Comparison of ENCODE assay signal across 14 cellular contexts in genomic region chr12:44465139-44465538, GRCh38.
A peak's percentile ranks its signal among the peaks of the same experiment; 100 is the strongest.
DNase-seq lines count a peak whose midpoint lies in the region; TF ChIP-seq lines count a peak whose summit lies in the region.
"Had no signal": no experiment of that assay in that cellular context is flagged by ENCODE, and none has a peak within 500 bp of the region (broad histone marks: within the 10 kb centered on the region; RNA-seq: fewer than 3 reads in every experiment).

No MANE protein-coding gene starts in this region.

- POLR2A ChIA-PET in A673 (lab: Charles Lee; ENCODE audit: low non-redundant PET): no interaction called here

- H3K27me3 ChIP-seq in A673 (replicated peaks; ENCODE audit: insufficient read depth, low read depth, low read length, poor library complexity) (no peaks in the 10 kb centered on the region), GM06990 (replicated peaks; ENCODE audit: control insufficient read depth, insufficient read depth, low read length) (no peaks in the 10 kb centered on the region), endodermal cell (ENCODE audit: control insufficient read depth, insufficient read depth, low read length, poor library complexity, severe bottlenecking) (no peaks in the 10 kb centered on the region), ovary (no peaks in the 10 kb centered on the region)
- H3K27me3 ChIP-seq: BLaER1 treated with 17β-estradiol and CSF1 and Interleukin-3, amounts not matched to agents 10 nM and 100 nM; body of pancreas had no signal

- no peak for TF ChIP-seq EP300 in ovary (IDR thresholded peaks at IDR 0.05)

- H3K27me3 Mint-ChIP-seq in endodermal cell (ENCODE audit: insufficient read depth): peaks cover 1% of the 10 kb centered on the region
- H3K27me3 Mint-ChIP-seq: IgD-negative memory B cell had no signal

- H3K9me3 ChIP-seq in A673 (ENCODE audit: low read depth, low read length, poor library complexity, severe bottlenecking) (no peaks in the 10 kb centered on the region), endodermal cell (ENCODE audit: control insufficient read depth, low read length) (peaks cover 15% of the 10 kb centered on the region), ovary (no peaks in the 10 kb centered on the region)
- H3K9me3 ChIP-seq: body of pancreas had no signal

- H3K4me1 ChIP-seq in A673 (ENCODE audit: insufficient read depth, low read length, poor library complexity, severe bottlenecking) (no peaks in the 10 kb centered on the region), endodermal cell (ENCODE audit: control insufficient read depth, insufficient read depth, low read length) (no peaks in the 10 kb centered on the region), ovary (ENCODE audit: insufficient read depth) (no peaks in the 10 kb centered on the region)
- H3K4me1 ChIP-seq: BLaER1 treated with 17β-estradiol and CSF1 and Interleukin-3, amounts not matched to agents 10 nM and 100 nM; body of pancreas had no signal

- DNase-seq in A673 (ENCODE audit: low spot score) (peak; percentile 32), GM06990 (ENCODE audit: extremely low read depth, insufficient read length) (no peak), NCI-H69 (lab: John Stamatoyannopoulos, UW) (peak; percentile 31), endodermal cell (no peak), DMS153 (lab: John Stamatoyannopoulos, UW) (no peak), ovary (no peak), NCI-H2029 (lab: John Stamatoyannopoulos, UW) (no peak), SKM-1 treated with dmso at 0.1 percent for 144 hours (lab: John Stamatoyannopoulos, UW; ENCODE audit: unreplicated experiment) (no peak)
- DNase-seq: body of pancreas, EL, left ventricle myocardium superior, NCI-H1694 treated with DMSO at 0.1 percent for 48 hours had no signal

- TF ChIP-seq CTCF in A673 (conservative IDR thresholded peaks at IDR 0.05; ENCODE audit: low read depth, low read length): peak; percentile 25; the same call in 1 of the 2 replicates
- peak; percentile 19 for TF ChIP-seq CTCF in GM06990 (IDR thresholded peaks at IDR 0.05; ENCODE audit: insufficient read depth, low read length, poor library complexity, severe bottlenecking)
- TF ChIP-seq CTCF in endodermal cell (conservative IDR thresholded peaks at IDR 0.05): peak; percentile 59
- TF ChIP-seq CTCF in ovary (IDR thresholded peaks at IDR 0.05): no peak

- H3K36me3 ChIP-seq in A673 (ENCODE audit: insufficient read depth, low read length, poor library complexity, severe bottlenecking): no peaks in the 10 kb centered on the region
- H3K36me3 ChIP-seq in GM06990 (ENCODE audit: control insufficient read depth, insufficient read depth, low read length): no peaks in the 10 kb centered on the region
- H3K36me3 ChIP-seq in endodermal cell (ENCODE audit: control insufficient read depth, insufficient read depth, low read length): no peaks in the 10 kb centered on the region
- no peaks in the 10 kb centered on the region for H3K36me3 ChIP-seq in ovary
- H3K36me3 ChIP-seq: BLaER1 treated with 17β-estradiol and CSF1 and Interleukin-3, amounts not matched to agents 10 nM and 100 nM had no signal

- H3K27ac ChIP-seq in A673 (ENCODE audit: low read depth, low read length, poor library complexity, severe bottlenecking) (no peak overlapping the region), endodermal cell (ENCODE audit: low read depth, low read length) (no peak overlapping the region), ovary (no peak overlapping the region)
- H3K27ac ChIP-seq: BLaER1 treated with 17β-estradiol and CSF1 and Interleukin-3, amounts not matched to agents 10 nM and 100 nM; body of pancreas had no signal

- no TSS peak for BruUV-seq in A673 (replicated peaks; lab: Mats Ljungman, UMichigan)

- peaks cover 2% of the 10 kb centered on the region for H3K36me3 Mint-ChIP-seq in endodermal cell (ENCODE audit: low read depth)
- H3K36me3 Mint-ChIP-seq: IgD-negative memory B cell had no signal

- intact Hi-C loops in A673 (cut with micrococcal nuclease; ENCODE audit: unreplicated experiment): no loop called here
- intact Hi-C loops in ovary (cut with DNase I): no loop called here

- H3K27ac Mint-ChIP-seq in endodermal cell: no peak overlapping the region
- H3K27ac Mint-ChIP-seq: IgD-negative memory B cell had no signal

- H3K4me3 Mint-ChIP-seq in endodermal cell: no peak overlapping the region
- H3K4me3 Mint-ChIP-seq: IgD-negative memory B cell had no signal

- peaks cover 23% of the 10 kb centered on the region for H3K9me3 Mint-ChIP-seq in endodermal cell

- H3K9ac ChIP-seq in endodermal cell (ENCODE audit: extremely low read depth, low read length, poor library complexity, severe bottlenecking): no peak overlapping the region
- H3K9ac ChIP-seq: BLaER1 treated with 17β-estradiol and CSF1 and Interleukin-3, amounts not matched to agents 10 nM and 100 nM had no signal

- 85 to 90% methylated on average over 2 of the region's 2 CpGs for WGBS in endodermal cell (ENCODE audit: insufficient coverage in 1 of 2, insufficient read length in 1 of 2), 2 experiments
- WGBS in ovary, 3 donors: 75 to 85% (median 78%) methylated on average over 2 of the region's 2 CpGs

- no peak overlapping the region for H3K4me3 ChIP-seq in A673 (ENCODE audit: low read depth, low read length, poor library complexity, severe bottlenecking)
- H3K4me3 ChIP-seq in GM06990 (replicated peaks; ENCODE audit: low read depth, low read length): no peak overlapping the region
- no peak overlapping the region for H3K4me3 ChIP-seq in endodermal cell (ENCODE audit: low read length)
- no peak overlapping the region for H3K4me3 ChIP-seq in ovary
- H3K4me3 ChIP-seq: BLaER1 treated with 17β-estradiol and CSF1 and Interleukin-3, amounts not matched to agents 10 nM and 100 nM; body of pancreas had no signal

- H3K4me1 Mint-ChIP-seq in endodermal cell: peaks cover 20% of the 10 kb centered on the region
- H3K4me1 Mint-ChIP-seq: IgD-negative memory B cell had no signal

- CTCF ChIA-PET in A673 (lab: Charles Lee): no interaction called here

- TF ChIP-seq POLR2A in ovary (IDR thresholded peaks at IDR 0.05): no peak

Comparison
In these comparisons a context has a peak if more than half of its experiments do, and no peak if none do; other contexts are left out.
1. DNase-seq: peak in A673 (single experiment) and NCI-H69 (single experiment); none in GM06990 (single experiment), endodermal cell (single experiment), DMS153 (single experiment), ovary (0 of 5), NCI-H2029 (single experiment) and SKM-1 treated with dmso at 0.1 percent for 144 hours (single experiment).
2. CTCF ChIP-seq: peak in A673 (single experiment), GM06990 (single experiment) and endodermal cell (single experiment); none in ovary (0 of 3).